Comparison of ENCODE assay signal across 30 cellular contexts in the genomic region with DNA sequence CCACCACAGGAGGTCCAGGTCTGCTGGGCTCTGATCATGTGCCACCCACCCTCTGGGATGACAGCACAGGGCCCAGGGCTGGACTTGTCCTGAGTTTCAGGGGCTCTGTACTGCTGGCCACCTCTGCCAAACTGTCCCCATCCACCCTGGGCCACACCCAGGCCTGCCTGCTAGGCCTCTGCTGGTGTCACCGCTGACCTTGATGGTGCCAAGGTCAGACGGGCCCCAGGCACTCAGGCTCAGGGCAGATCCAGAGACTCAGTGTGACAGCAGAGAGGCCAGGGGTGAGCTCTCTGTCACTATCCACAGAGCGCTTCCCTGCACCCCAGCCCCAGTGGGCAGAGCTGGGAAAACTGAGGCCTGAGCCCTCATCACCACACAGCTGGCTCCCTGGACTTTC.
"Had no signal": no experiment of that assay in that cellular context is flagged by ENCODE, and none has a peak within 500 bp of the region (broad histone marks: within the 10 kb centered on the region; RNA-seq: fewer than 3 reads in every experiment).

No MANE protein-coding gene starts in this region.

- H3K4me2 ChIP-seq: neural progenitor cell had no signal

- FAIRE-seq: small intestine, urothelium cell line had no signal

- H3K79me2 ChIP-seq: parathyroid adenoma had no signal

- H3K36me3 ChIP-seq: neural progenitor cell, ovary, right lobe of liver, sigmoid colon, stomach, thoracic aorta, thyroid gland, upper lobe of left lung, vagina had no signal

- ATAC-seq: naive thymus-derived CD4-positive, alpha-beta T cell; psoas muscle; right cardiac atrium; stimulated activated effector memory CD8-positive, alpha-beta T cell treated with anti-CD3 and anti-CD28 coated beads, Interleukin-12 subunit alpha, Interleukin-12 subunit beta, amount 100 ng/mL, for 72 hours; stimulated activated naive B cell treated with anti-CD40 and anti-IgM and Interleukin-4, amounts not matched to agents 10 μg/mL and 1 μg/mL and 100 μg/mL, for 72 hours had no signal

- H3K4me1 ChIP-seq: neural progenitor cell, parathyroid adenoma, psoas muscle, right lobe of liver, sigmoid colon, stomach, thyroid gland, tibial nerve, upper lobe of left lung, vagina had no signal

- H3K9me3 ChIP-seq: neutrophil, ovary, psoas muscle, right lobe of liver, sigmoid colon, stomach, thoracic aorta, thyroid gland, upper lobe of left lung, vagina had no signal

- H3K27ac ChIP-seq: neural progenitor cell, neutrophil, ovary, parathyroid adenoma, psoas muscle, right lobe of liver, sigmoid colon, stomach, thoracic aorta, thyroid gland, tibial nerve, upper lobe of left lung, vagina had no signal

- H3K27ac Mint-ChIP-seq: nephron; neural progenitor cell; progenitor cell of endocrine pancreas; stimulated activated effector memory CD8-positive, alpha-beta T cell treated with anti-CD3 and anti-CD28 coated beads, Interleukin-12 subunit alpha, Interleukin-12 subunit beta, amount 100 ng/mL, for 72 hours; stimulated activated naive B cell treated with anti-CD40 and anti-IgM and Interleukin-4, amounts not matched to agents 10 μg/mL and 1 μg/mL and 100 μg/mL, for 72 hours; stimulated activated naive CD8-positive, alpha-beta T cell treated with anti-CD3 and anti-CD28 coated beads, Interleukin-15, Interleukin-2, amounts not matched to agents 100 ng/mL and 50 ng/mL, for 24 hours had no signal

- H3K27me3 ChIP-seq: neural progenitor cell, neutrophil, ovary, right lobe of liver, sigmoid colon, stomach, thyroid gland, tibial nerve, upper lobe of left lung, vagina had no signal

- H3K9me3 Mint-ChIP-seq: stimulated activated effector memory CD8-positive, alpha-beta T cell treated with anti-CD3 and anti-CD28 coated beads, Interleukin-12 subunit alpha, Interleukin-12 subunit beta, amount 100 ng/mL, for 72 hours; stimulated activated naive B cell treated with anti-CD40 and anti-IgM and Interleukin-4, amounts not matched to agents 10 μg/mL and 1 μg/mL and 100 μg/mL, for 72 hours; stimulated activated naive CD8-positive, alpha-beta T cell treated with anti-CD3 and anti-CD28 coated beads, Interleukin-15, Interleukin-2, amounts not matched to agents 100 ng/mL and 50 ng/mL, for 24 hours had no signal

- H3K4me3 Mint-ChIP-seq: naive thymus-derived CD4-positive, alpha-beta T cell; nephron; neural progenitor cell; stimulated activated effector memory CD8-positive, alpha-beta T cell treated with anti-CD3 and anti-CD28 coated beads, Interleukin-12 subunit alpha, Interleukin-12 subunit beta, amount 100 ng/mL, for 72 hours; stimulated activated naive B cell treated with anti-CD40 and anti-IgM and Interleukin-4, amounts not matched to agents 10 μg/mL and 1 μg/mL and 100 μg/mL, for 72 hours; stimulated activated naive CD8-positive, alpha-beta T cell treated with anti-CD3 and anti-CD28 coated beads, Interleukin-15, Interleukin-2, amounts not matched to agents 100 ng/mL and 50 ng/mL, for 24 hours had no signal

- H3K4me3 ChIP-seq: neural progenitor cell, ovary, psoas muscle, right lobe of liver, sigmoid colon, stomach, thoracic aorta, thyroid gland, tibial nerve, upper lobe of left lung, vagina had no signal

- H3K27me3 Mint-ChIP-seq: stimulated activated naive B cell treated with anti-CD40 and anti-IgM and Interleukin-4, amounts not matched to agents 10 μg/mL and 1 μg/mL and 100 μg/mL, for 72 hours; stimulated activated naive CD8-positive, alpha-beta T cell treated with anti-CD3 and anti-CD28 coated beads, Interleukin-15, Interleukin-2, amounts not matched to agents 100 ng/mL and 50 ng/mL, for 24 hours had no signal

- H3K9ac ChIP-seq: neural progenitor cell, parathyroid adenoma had no signal

- DNase-seq: naive thymus-derived CD4-positive, alpha-beta T cell; nucleus accumbens; ovary; posterior cingulate gyrus; psoas muscle; right cardiac atrium; sigmoid colon; small intestine; stimulated activated CD4-positive, alpha-beta T cell treated with anti-CD3 and anti-CD28 coated beads, Interleukin-15, amount 100 ng/mL, for 24 hours; stimulated activated CD4-positive, alpha-beta T cell treated with anti-CD3 and anti-CD28 coated beads, Interleukin-2, amount 100 ng/mL, for 24 hours; stimulated activated CD4-positive, alpha-beta T cell treated with anti-CD3 and anti-CD28 coated beads, Interleukin-2, amount 100 ng/mL, for 48 hours; stimulated activated CD4-positive, alpha-beta T cell treated with anti-CD3 and anti-CD28 coated beads, Interleukin-4, amount 100 ng/mL, for 24 hours; stimulated activated naive B cell treated with anti-CD40 and anti-IgM and Interleukin-4, amounts not matched to agents 10 μg/mL and 1 μg/mL and 100 μg/mL, for 72 hours; stimulated activated naive CD4-positive, alpha-beta T cell treated with Interleukin-2 at 50 U/mL for 16 hours; stomach; thyroid gland; trophoblast cell; upper lobe of left lung had no signal

- H2AFZ ChIP-seq: neural progenitor cell, parathyroid adenoma had no signal

- H3K4me1 Mint-ChIP-seq: nephron, neural progenitor cell had no signal

- H3K36me3 Mint-ChIP-seq: neural progenitor cell; stimulated activated effector memory CD8-positive, alpha-beta T cell treated with anti-CD3 and anti-CD28 coated beads, Interleukin-12 subunit alpha, Interleukin-12 subunit beta, amount 100 ng/mL, for 72 hours; stimulated activated naive B cell treated with anti-CD40 and anti-IgM and Interleukin-4, amounts not matched to agents 10 μg/mL and 1 μg/mL and 100 μg/mL, for 72 hours had no signal
